In the genomic region with DNA sequence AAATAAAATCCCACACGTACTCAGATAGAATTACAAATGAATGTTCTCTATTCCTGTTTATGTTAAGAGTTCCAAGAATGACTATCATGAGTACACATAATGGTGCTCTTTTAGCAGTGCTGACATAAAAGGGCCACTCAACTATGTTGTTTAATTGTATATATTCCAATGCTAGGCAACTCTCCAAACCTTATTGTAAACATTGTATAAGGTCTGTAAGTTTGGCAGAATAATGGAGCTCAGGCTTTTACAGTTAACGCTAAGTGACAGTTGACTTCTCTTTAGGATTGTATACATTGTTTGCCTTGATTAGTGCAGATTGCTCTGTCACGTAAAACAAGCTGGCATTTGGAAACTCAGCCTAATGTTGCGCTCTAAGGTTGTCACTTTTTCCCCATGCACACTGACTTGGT, we compare ENCODE assay signal across 1 cellular context.
TF ChIP-seq lines count a peak whose summit lies in the region.

No MANE protein-coding gene starts in this region.

TF ChIP-seq in H1, 55 proteins besides CTCF, POLR2A, EP300 and RAD21 (continued from another document):
- TF ChIP-seq, protein P1, sequence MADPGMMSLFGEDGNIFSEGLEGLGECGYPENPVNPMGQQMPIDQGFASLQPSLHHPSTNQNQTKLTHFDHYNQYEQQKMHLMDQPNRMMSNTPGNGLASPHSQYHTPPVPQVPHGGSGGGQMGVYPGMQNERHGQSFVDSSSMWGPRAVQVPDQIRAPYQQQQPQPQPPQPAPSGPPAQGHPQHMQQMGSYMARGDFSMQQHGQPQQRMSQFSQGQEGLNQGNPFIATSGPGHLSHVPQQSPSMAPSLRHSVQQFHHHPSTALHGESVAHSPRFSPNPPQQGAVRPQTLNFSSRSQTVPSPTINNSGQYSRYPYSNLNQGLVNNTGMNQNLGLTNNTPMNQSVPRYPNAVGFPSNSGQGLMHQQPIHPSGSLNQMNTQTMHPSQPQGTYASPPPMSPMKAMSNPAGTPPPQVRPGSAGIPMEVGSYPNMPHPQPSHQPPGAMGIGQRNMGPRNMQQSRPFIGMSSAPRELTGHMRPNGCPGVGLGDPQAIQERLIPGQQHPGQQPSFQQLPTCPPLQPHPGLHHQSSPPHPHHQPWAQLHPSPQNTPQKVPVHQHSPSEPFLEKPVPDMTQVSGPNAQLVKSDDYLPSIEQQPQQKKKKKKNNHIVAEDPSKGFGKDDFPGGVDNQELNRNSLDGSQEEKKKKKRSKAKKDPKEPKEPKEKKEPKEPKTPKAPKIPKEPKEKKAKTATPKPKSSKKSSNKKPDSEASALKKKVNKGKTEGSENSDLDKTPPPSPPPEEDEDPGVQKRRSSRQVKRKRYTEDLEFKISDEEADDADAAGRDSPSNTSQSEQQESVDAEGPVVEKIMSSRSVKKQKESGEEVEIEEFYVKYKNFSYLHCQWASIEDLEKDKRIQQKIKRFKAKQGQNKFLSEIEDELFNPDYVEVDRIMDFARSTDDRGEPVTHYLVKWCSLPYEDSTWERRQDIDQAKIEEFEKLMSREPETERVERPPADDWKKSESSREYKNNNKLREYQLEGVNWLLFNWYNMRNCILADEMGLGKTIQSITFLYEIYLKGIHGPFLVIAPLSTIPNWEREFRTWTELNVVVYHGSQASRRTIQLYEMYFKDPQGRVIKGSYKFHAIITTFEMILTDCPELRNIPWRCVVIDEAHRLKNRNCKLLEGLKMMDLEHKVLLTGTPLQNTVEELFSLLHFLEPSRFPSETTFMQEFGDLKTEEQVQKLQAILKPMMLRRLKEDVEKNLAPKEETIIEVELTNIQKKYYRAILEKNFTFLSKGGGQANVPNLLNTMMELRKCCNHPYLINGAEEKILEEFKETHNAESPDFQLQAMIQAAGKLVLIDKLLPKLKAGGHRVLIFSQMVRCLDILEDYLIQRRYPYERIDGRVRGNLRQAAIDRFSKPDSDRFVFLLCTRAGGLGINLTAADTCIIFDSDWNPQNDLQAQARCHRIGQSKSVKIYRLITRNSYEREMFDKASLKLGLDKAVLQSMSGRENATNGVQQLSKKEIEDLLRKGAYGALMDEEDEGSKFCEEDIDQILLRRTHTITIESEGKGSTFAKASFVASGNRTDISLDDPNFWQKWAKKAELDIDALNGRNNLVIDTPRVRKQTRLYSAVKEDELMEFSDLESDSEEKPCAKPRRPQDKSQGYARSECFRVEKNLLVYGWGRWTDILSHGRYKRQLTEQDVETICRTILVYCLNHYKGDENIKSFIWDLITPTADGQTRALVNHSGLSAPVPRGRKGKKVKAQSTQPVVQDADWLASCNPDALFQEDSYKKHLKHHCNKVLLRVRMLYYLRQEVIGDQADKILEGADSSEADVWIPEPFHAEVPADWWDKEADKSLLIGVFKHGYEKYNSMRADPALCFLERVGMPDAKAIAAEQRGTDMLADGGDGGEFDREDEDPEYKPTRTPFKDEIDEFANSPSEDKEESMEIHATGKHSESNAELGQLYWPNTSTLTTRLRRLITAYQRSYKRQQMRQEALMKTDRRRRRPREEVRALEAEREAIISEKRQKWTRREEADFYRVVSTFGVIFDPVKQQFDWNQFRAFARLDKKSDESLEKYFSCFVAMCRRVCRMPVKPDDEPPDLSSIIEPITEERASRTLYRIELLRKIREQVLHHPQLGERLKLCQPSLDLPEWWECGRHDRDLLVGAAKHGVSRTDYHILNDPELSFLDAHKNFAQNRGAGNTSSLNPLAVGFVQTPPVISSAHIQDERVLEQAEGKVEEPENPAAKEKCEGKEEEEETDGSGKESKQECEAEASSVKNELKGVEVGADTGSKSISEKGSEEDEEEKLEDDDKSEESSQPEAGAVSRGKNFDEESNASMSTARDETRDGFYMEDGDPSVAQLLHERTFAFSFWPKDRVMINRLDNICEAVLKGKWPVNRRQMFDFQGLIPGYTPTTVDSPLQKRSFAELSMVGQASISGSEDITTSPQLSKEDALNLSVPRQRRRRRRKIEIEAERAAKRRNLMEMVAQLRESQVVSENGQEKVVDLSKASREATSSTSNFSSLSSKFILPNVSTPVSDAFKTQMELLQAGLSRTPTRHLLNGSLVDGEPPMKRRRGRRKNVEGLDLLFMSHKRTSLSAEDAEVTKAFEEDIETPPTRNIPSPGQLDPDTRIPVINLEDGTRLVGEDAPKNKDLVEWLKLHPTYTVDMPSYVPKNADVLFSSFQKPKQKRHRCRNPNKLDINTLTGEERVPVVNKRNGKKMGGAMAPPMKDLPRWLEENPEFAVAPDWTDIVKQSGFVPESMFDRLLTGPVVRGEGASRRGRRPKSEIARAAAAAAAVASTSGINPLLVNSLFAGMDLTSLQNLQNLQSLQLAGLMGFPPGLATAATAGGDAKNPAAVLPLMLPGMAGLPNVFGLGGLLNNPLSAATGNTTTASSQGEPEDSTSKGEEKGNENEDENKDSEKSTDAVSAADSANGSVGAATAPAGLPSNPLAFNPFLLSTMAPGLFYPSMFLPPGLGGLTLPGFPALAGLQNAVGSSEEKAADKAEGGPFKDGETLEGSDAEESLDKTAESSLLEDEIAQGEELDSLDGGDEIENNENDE (IDR thresholded peaks at IDR 0.05; ENCODE audit: insufficient replicate concordance, low read length): no peak
- no peak for TF ChIP-seq RBBP5 (IDR thresholded peaks at IDR 0.05; ENCODE audit: borderline replicate concordance, low read depth, low read length)
- TF ChIP-seq, protein P2, sequence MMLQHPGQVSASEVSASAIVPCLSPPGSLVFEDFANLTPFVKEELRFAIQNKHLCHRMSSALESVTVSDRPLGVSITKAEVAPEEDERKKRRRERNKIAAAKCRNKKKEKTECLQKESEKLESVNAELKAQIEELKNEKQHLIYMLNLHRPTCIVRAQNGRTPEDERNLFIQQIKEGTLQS (IDR thresholded peaks at IDR 0.05; ENCODE audit: insufficient read depth, low read depth, low read length): no peak
- no peak for TF ChIP-seq BACH1 (IDR thresholded peaks at IDR 0.05; ENCODE audit: low read length)
- no peak for TF ChIP-seq RNF2 (IDR thresholded peaks at IDR 0.05; ENCODE audit: borderline replicate concordance, low read depth, low read length, missing control alignments, poor library complexity, severe bottlenecking)
- no peak for TF ChIP-seq EZH2 (IDR thresholded peaks at IDR 0.05; ENCODE audit: low read depth, low read length, severe bottlenecking)
- TF ChIP-seq SP2 (IDR thresholded peaks at IDR 0.05; ENCODE audit: low read length): no peak
- no peak for TF ChIP-seq SP4 (IDR thresholded peaks at IDR 0.05; ENCODE audit: low read length)
- TF ChIP-seq SP1 (IDR thresholded peaks at IDR 0.05; ENCODE audit: low read depth, low read length): no peak
- TF ChIP-seq TCF12 (IDR thresholded peaks at IDR 0.05; ENCODE audit: low read depth, low read length): no peak
- no peak for TF ChIP-seq TAF1 (IDR thresholded peaks at IDR 0.05; ENCODE audit: low read depth, low read length)
- no peak for TF ChIP-seq SIN3A (conservative IDR thresholded peaks at IDR 0.05 in 1 of 2, IDR thresholded peaks at IDR 0.05 in 1 of 2; ENCODE audit: low read depth in 1 of 2, low read length in 2 of 2)
- TF ChIP-seq NRF1 (IDR thresholded peaks at IDR 0.05; ENCODE audit: low read depth, low read length): no peak
- no peak for TF ChIP-seq HDAC6 (IDR thresholded peaks at IDR 0.05; ENCODE audit: low read depth, low read length)
- TF ChIP-seq, protein P3, sequence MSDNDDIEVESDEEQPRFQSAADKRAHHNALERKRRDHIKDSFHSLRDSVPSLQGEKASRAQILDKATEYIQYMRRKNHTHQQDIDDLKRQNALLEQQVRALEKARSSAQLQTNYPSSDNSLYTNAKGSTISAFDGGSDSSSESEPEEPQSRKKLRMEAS (IDR thresholded peaks at IDR 0.05): no peak
TF ChIP-seq in H1: peak in this region for 0.
